ENCODE assay signal across 7 cellular contexts in genomic region chr17:68435876-68436842, GRCh38. TPM values are rescaled to one million over a fixed set of nuclear protein-coding genes. Genes with fewer than 3 reads are reported as not detected.
DNase-seq lines count a peak whose midpoint lies in the region; TF ChIP-seq lines count a peak whose summit lies in the region.

No MANE protein-coding gene starts in this region.

- H3K27ac Mint-ChIP-seq in activated CD4-positive, alpha-beta memory T cell treated with anti-CD3 and anti-CD28 coated beads, Interleukin-2, amount 10 ng/mL, durations not matched to agents 7 days and 5 days, result peak overlapping the region; percentile 90

- TF ChIP-seq CTCF in GM13976 (IDR thresholded peaks at IDR 0.05; ENCODE audit: borderline replicate concordance, control extremely low read depth, extremely low read depth, insufficient read depth, missing control alignments), result peak; percentile 82

- H3K4me2 ChIP-seq in mesenchymal stem cell (ENCODE audit: low read length, poor library complexity, severe bottlenecking), result no peak overlapping the region

- H2BK120ac ChIP-seq in mesenchymal stem cell (ENCODE audit: low read depth, low read length), result no peak overlapping the region

- POLR2A ChIA-PET in activated CD4-positive, alpha-beta memory T cell treated with anti-CD3 and anti-CD28 coated beads, Interleukin-2, amount 10 ng/mL, durations not matched to agents 7 days and 5 days (lab: Charles Lee), result interaction anchor here (0.6 to 14.5 kb wide), 14 partner anchors 22 to 399 kb away, joined by 3 to 255 read pairs (median 8); partner anchors contain the start of genes AMZ2, ARSG, SLC16A6 and WIPI1

- H3K9ac ChIP-seq in mesenchymal stem cell (ENCODE audit: low read length), result peak overlapping the region; percentile 40

- no peaks in the 10 kb centered on the region for H3K27me3 Mint-ChIP-seq in activated CD4-positive, alpha-beta memory T cell treated with anti-CD3 and anti-CD28 coated beads, Interleukin-2, amount 10 ng/mL, durations not matched to agents 7 days and 5 days

- H3K27me3 ChIP-seq in mesenchymal stem cell (ENCODE audit: control insufficient read depth in 1 of 2, insufficient read depth in 1 of 2, low read length in 2 of 2), result no peaks in the 10 kb centered on the region

- CTCF ChIA-PET in activated CD4-positive, alpha-beta memory T cell treated with anti-CD3 and anti-CD28 coated beads, Interleukin-2, amount 10 ng/mL, durations not matched to agents 7 days and 5 days (lab: Charles Lee), result interaction anchor here (0.6 to 8.6 kb wide), 32 partner anchors 10 to 267 kb away, joined by 3 to 206 read pairs (median 6); partner anchors contain the start of genes AMZ2, ARSG, SLC16A6 and WIPI1

- H2AFZ ChIP-seq in mesenchymal stem cell (ENCODE audit: low read depth, low read length), result no peak overlapping the region

- peaks cover 74% of the 10 kb centered on the region for H3K36me3 Mint-ChIP-seq in activated CD4-positive, alpha-beta memory T cell treated with anti-CD3 and anti-CD28 coated beads, Interleukin-2, amount 10 ng/mL, durations not matched to agents 7 days and 5 days (ENCODE audit: low read depth)

- DNase-seq in GM13976 (ENCODE audit: low spot score) (peak; percentile 82), HS-5 (ENCODE audit: low read depth) (peak; percentile 34), NCI-H82 treated with DMSO at 0.1 percent for 48 hours (lab: John Stamatoyannopoulos, UW; ENCODE audit: unreplicated experiment) (peak; percentile 73), mesenchymal stem cell (peak; percentile 84)
- DNase-seq in activated CD4-positive, alpha-beta memory T cell treated with anti-CD3 and anti-CD28 coated beads, Interleukin-2, amount 10 ng/mL, durations not matched to agents 7 days and 5 days, result peak; percentile 89
- peak; percentile 66 for DNase-seq in effector CD8-positive, alpha-beta T cell (lab: John Stamatoyannopoulos, UW)
- DNase-seq in stimulated activated CD8-positive, alpha-beta memory T cell treated with anti-CD3 and anti-CD28 coated beads, Interleukin-4, amount 100 ng/mL, for 24 hours (ENCODE audit: low read depth), result peak; percentile 70

- no peak overlapping the region for H3K4me3 ChIP-seq in mesenchymal stem cell (ENCODE audit: insufficient read depth in 1 of 2, low read depth in 1 of 2, low read length in 2 of 2)

- peak overlapping the region; percentile 45 for H4K8ac ChIP-seq in mesenchymal stem cell (ENCODE audit: low read length)

- H2AK5ac ChIP-seq in mesenchymal stem cell (ENCODE audit: low read length, severe bottlenecking), result no peak overlapping the region

- no peak overlapping the region for H2BK15ac ChIP-seq in mesenchymal stem cell (ENCODE audit: low read depth, poor library complexity, severe bottlenecking)

- peak overlapping the region; percentile 7 for H4K91ac ChIP-seq in mesenchymal stem cell (ENCODE audit: low read length)

- H3K79me1 ChIP-seq in mesenchymal stem cell (replicated peaks; ENCODE audit: low read length, poor library complexity, severe bottlenecking), result peaks cover 11% of the 10 kb centered on the region

- peak overlapping the region; percentile 60 for H3K4me3 Mint-ChIP-seq in activated CD4-positive, alpha-beta memory T cell treated with anti-CD3 and anti-CD28 coated beads, Interleukin-2, amount 10 ng/mL, durations not matched to agents 7 days and 5 days

- 78% methylated on average over 20 of the region's 20 CpGs for WGBS in mesenchymal stem cell

- peak overlapping the region; percentile 20 to 92 for H2BK12ac ChIP-seq in mesenchymal stem cell (ENCODE audit: low read length in 2 of 2)

- peaks cover 40 to 94% of the 10 kb centered on the region in 2 experiments for H3K36me3 ChIP-seq in mesenchymal stem cell (ENCODE audit: control insufficient read depth in 1 of 2, insufficient read depth in 2 of 2, low read depth in 1 of 2, low read length in 2 of 2)

- no peak overlapping the region for H3K23ac ChIP-seq in mesenchymal stem cell (ENCODE audit: low read length in 2 of 2)

- H3K18ac ChIP-seq in mesenchymal stem cell (ENCODE audit: low read depth in 1 of 2, low read length in 2 of 2), result no peak overlapping the region

- no peaks in the 10 kb centered on the region for H3K9me3 ChIP-seq in mesenchymal stem cell (ENCODE audit: control insufficient read depth, low read length)

- H3K14ac ChIP-seq in mesenchymal stem cell (ENCODE audit: low read length in 2 of 2), result no peak overlapping the region

- H3K27ac ChIP-seq in mesenchymal stem cell (ENCODE audit: low read length, poor library complexity, severe bottlenecking), result no peak overlapping the region

- in situ Hi-C loops in GM13976 (cut with MboI; ENCODE audit: low sequenced_read_pairs, unreplicated experiment), result loop anchor here (10.0 kb wide), 1 partner anchor 171 kb away; no protein-coding TSS in a partner anchor

- H2BK5ac ChIP-seq in mesenchymal stem cell (ENCODE audit: low read depth, low read length, poor library complexity, severe bottlenecking), result no peak overlapping the region

- H3K4me1 ChIP-seq in mesenchymal stem cell (ENCODE audit: control insufficient read depth, insufficient read depth, low read depth, low read length), result peaks cover 14% of the 10 kb centered on the region

- H3K4ac ChIP-seq in mesenchymal stem cell (ENCODE audit: low read depth in 1 of 2, low read length in 2 of 2), result peak overlapping the region in 1 of 2 experiments; percentile 32

- H3K4me1 Mint-ChIP-seq in activated CD4-positive, alpha-beta memory T cell treated with anti-CD3 and anti-CD28 coated beads, Interleukin-2, amount 10 ng/mL, durations not matched to agents 7 days and 5 days, result peaks cover 67% of the 10 kb centered on the region

- H3K9me3 Mint-ChIP-seq in activated CD4-positive, alpha-beta memory T cell treated with anti-CD3 and anti-CD28 coated beads, Interleukin-2, amount 10 ng/mL, durations not matched to agents 7 days and 5 days, result no peaks in the 10 kb centered on the region

RNA-seq across cellular contexts. Expression of gene WIPI1, which starts 21.1 kb away (rescaled TPM):
- total RNA-seq in activated CD4-positive, alpha-beta memory T cell treated with anti-CD3 and anti-CD28 coated beads, Interleukin-2, amount 10 ng/mL, durations not matched to agents 7 days and 5 days, result 10 to 100 TPM; 60.0 to 62.7 TPM
- polyA plus RNA-seq in mesenchymal stem cell (2013, experiment 1 of 2), result 197 TPM
- polyA plus RNA-seq in mesenchymal stem cell (2013, experiment 2 of 2), result 194 TPM

Comparison
In these comparisons a context has a peak if more than half of its experiments do, and no peak if none do; other contexts are left out.
1. DNase-seq: peak in every context shown above with its lines; median percentile 89 in activated CD4-positive, alpha-beta memory T cell treated with anti-CD3 and anti-CD28 coated beads, Interleukin-2, amount 10 ng/mL, durations not matched to agents 7 days and 5 days; 84 in mesenchymal stem cell; 82 in GM13976; 73 in NCI-H82 treated with DMSO at 0.1 percent for 48 hours; 70 in stimulated activated CD8-positive, alpha-beta memory T cell treated with anti-CD3 and anti-CD28 coated beads, Interleukin-4, amount 100 ng/mL, for 24 hours; 66 in effector CD8-positive, alpha-beta T cell; 34 in HS-5.